13 cellular contexts compared by ENCODE assay signal in genomic region chr17:61422869-61423268, GRCh38. TPM values are rescaled to one million over a fixed set of nuclear protein-coding genes. Genes with fewer than 3 reads are reported as not detected.
"Had no signal": no experiment of that assay in that cellular context is flagged by ENCODE, and none has a peak within 500 bp of the region (broad histone marks: within the 10 kb centered on the region; RNA-seq: fewer than 3 reads in every experiment).

No MANE protein-coding gene starts in this region.

- H3K4me3 ChIP-seq: GM23248, HAP-1 had no signal

- ATAC-seq: HCT116 had no signal

- H3K9me3 ChIP-seq: HAP-1 had no signal

- H3K36me3 ChIP-seq: HAP-1 had no signal

- H3K27ac Mint-ChIP-seq: HFFc6, IgD-negative memory B cell had no signal

- H3K27ac ChIP-seq: GM23248, HL-60, KMS-11 had no signal

- H3K4me1 ChIP-seq: HAP-1 had no signal

- H3K9me3 Mint-ChIP-seq: HFFc6, IgD-negative memory B cell had no signal

- H3K9ac ChIP-seq: GM23248, KMS-11 had no signal

- DNase-seq: GM23248, GOT3, H7, HFFc6, Karpas-422, KBM-7 had no signal

- H3K36me3 Mint-ChIP-seq: IgD-negative memory B cell had no signal

- H3K4me3 Mint-ChIP-seq: HFFc6, IgD-negative memory B cell had no signal

RNA-seq across cellular contexts. Expression of gene TBX2, which starts 23.2 kb away (rescaled TPM):
- total RNA-seq: H7 had no signal
- polyA plus RNA-seq: IgD-negative memory B cell had no signal

RNA-seq across cellular contexts. Expression of gene TBX4, which starts 29.4 kb away (rescaled TPM):
- total RNA-seq: GM23248, H4, H7, HT1080 had no signal
- polyA plus RNA-seq: GM23248, IgD-negative memory B cell had no signal
